16 cellular contexts compared by ENCODE assay signal in the genomic region with DNA sequence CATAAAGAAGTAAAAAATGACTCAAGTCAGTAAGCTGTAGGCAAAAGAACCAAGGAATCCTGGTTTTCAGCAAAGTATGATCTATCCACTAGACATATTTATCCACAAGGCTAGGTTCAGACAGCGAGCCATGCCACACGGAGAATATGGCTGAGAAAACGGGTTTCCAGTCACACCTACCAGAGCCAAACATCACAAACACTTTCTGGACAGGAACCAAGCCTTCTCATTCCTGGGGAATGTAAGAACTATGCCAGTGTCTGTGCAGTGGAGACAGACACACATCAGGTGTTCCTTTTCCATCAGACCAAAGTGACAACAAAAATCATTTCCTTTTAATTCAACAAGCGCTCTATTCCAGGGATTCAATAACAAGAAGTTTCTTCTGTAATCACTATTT. TPM values are rescaled to one million over a fixed set of nuclear protein-coding genes. Genes with fewer than 3 reads are reported as not detected.
A peak's percentile ranks its signal among the peaks of the same experiment; 100 is the strongest.
DNase-seq lines count a peak whose midpoint lies in the region; ATAC-seq, FAIRE-seq and TF ChIP-seq lines count a peak whose summit lies in the region.
"Had no signal": no experiment of that assay in that cellular context is flagged by ENCODE, and none has a peak within 500 bp of the region (broad histone marks: within the 10 kb centered on the region; RNA-seq: fewer than 3 reads in every experiment).

No MANE protein-coding gene starts in this region.

- H3K27ac ChIP-seq in left lung: peak overlapping the region in 1 of 2 donors; percentile 16

- peak; percentile 37 for ATAC-seq in left lung
- no peak for ATAC-seq in GM19455 (IDR thresholded peaks at IDR 0.05; ENCODE audit: unreplicated experiment)
- ATAC-seq in natural killer cell treated with Interleukin-12 subunit alpha and Interleukin-12 subunit beta and Interleukin-15 and Interleukin-18, amount 100 ng/mL, for 72 hours: no peak
- ATAC-seq: GM12878 had no signal

- no peaks in the 10 kb centered on the region for H3K9me3 Mint-ChIP-seq in natural killer cell treated with Interleukin-12 subunit alpha and Interleukin-12 subunit beta and Interleukin-15 and Interleukin-18, amount 100 ng/mL, for 72 hours
- H3K9me3 Mint-ChIP-seq: naive B cell, type B pancreatic cell had no signal

- no peak overlapping the region for H3K4me3 Mint-ChIP-seq in natural killer cell treated with Interleukin-12 subunit alpha and Interleukin-12 subunit beta and Interleukin-15 and Interleukin-18, amount 100 ng/mL, for 72 hours
- H3K4me3 Mint-ChIP-seq: naive B cell, type B pancreatic cell had no signal

- FAIRE-seq in RCC 7860 (lab: Jason Lieb, UNC): no peak
- FAIRE-seq: GM12878 had no signal

- H3K4me3 ChIP-seq in LNCaP clone FGC (ENCODE audit: low read depth, low read length): no peak overlapping the region
- H3K4me3 ChIP-seq in cardiac fibroblast (replicated peaks in 1 of 2; ENCODE audit: low read depth in 2 of 2, low read length in 2 of 2): no peak overlapping the region
- H3K4me3 ChIP-seq in left lung: no peak overlapping the region
- H3K4me3 ChIP-seq: GM12878 had no signal

- no peak overlapping the region for H3K27ac Mint-ChIP-seq in natural killer cell treated with Interleukin-12 subunit alpha and Interleukin-12 subunit beta and Interleukin-15 and Interleukin-18, amount 100 ng/mL, for 72 hours
- H3K27ac Mint-ChIP-seq: type B pancreatic cell had no signal

- no peak for TF ChIP-seq CTCF in LNCaP clone FGC (IDR thresholded peaks at IDR 0.05; ENCODE audit: control insufficient read depth, extremely low read depth, insufficient read depth)
- no peak for TF ChIP-seq CTCF in cardiac fibroblast (IDR thresholded peaks at IDR 0.05; ENCODE audit: low read depth, low read length)
- TF ChIP-seq CTCF in left lung (IDR thresholded peaks at IDR 0.05): no peak

- H3K9me3 ChIP-seq in left lung: no peaks in the 10 kb centered on the region

- peaks cover 0 to 100% of the 10 kb centered on the region in 2 donors for H3K36me3 ChIP-seq in left lung

- H3K4me1 ChIP-seq in left lung: no peaks in the 10 kb centered on the region

- no peaks in the 10 kb centered on the region for H3K27me3 ChIP-seq in left lung

- peaks cover 7 to 15% of the 10 kb centered on the region in 2 donors for H3K4me1 Mint-ChIP-seq in natural killer cell treated with Interleukin-12 subunit alpha and Interleukin-12 subunit beta and Interleukin-15 and Interleukin-18, amount 100 ng/mL, for 72 hours (ENCODE audit: low read depth in 2 of 2)
- H3K4me1 Mint-ChIP-seq: naive B cell had no signal

- H3K36me3 Mint-ChIP-seq in natural killer cell treated with Interleukin-12 subunit alpha and Interleukin-12 subunit beta and Interleukin-15 and Interleukin-18, amount 100 ng/mL, for 72 hours: peaks cover 57% of the 10 kb centered on the region

- DNase-seq in A172 (ENCODE audit: low spot score) (peak; percentile 81), LNCaP clone FGC (ENCODE audit: low read depth) (peak; percentile 21), cardiac fibroblast (ENCODE audit: low read depth in 2 of 2) (peak; percentile 77 to 90), left lung (no peak), RCC 7860 (ENCODE audit: low spot score) (no peak)
- DNase-seq in natural killer cell treated with Interleukin-12 subunit alpha and Interleukin-12 subunit beta and Interleukin-15 and Interleukin-18, amount 100 ng/mL, for 72 hours (ENCODE audit: low spot score): no peak
- no peak for DNase-seq in activated effector memory CD4-positive, alpha-beta T cell treated with anti-CD3 and anti-CD28 coated beads, Interleukin-2, amount 50 U/mL, for 16 hours
- DNase-seq: activated T-cell treated with anti-CD3 and anti-CD28 coated beads for 4 hours, anterior cingulate cortex, DMS153, naive B cell, NCI-H1105, NCI-H524 had no signal

- intact Hi-C loops in left lung (cut with DNase I): no loop called here

- no peaks in the 10 kb centered on the region for H3K27me3 Mint-ChIP-seq in natural killer cell treated with Interleukin-12 subunit alpha and Interleukin-12 subunit beta and Interleukin-15 and Interleukin-18, amount 100 ng/mL, for 72 hours
- H3K27me3 Mint-ChIP-seq: naive B cell, type B pancreatic cell had no signal

RNA-seq across cellular contexts. Expression of a gene that starts 41.1 kb away (rescaled TPM):
- 15.9 and 25.9 TPM in 2 replicates for total RNA-seq in A172 (2014; rRNA removed; shearing (Covaris generic))
- total RNA-seq in left lung: 10 to 100 TPM; 34.3 to 42.6 TPM
- 10 to 100 TPM; 57.3 to 62.4 TPM for total RNA-seq in natural killer cell treated with Interleukin-12 subunit alpha and Interleukin-12 subunit beta and Interleukin-15 and Interleukin-18, amount 100 ng/mL, for 72 hours

RNA-seq across cellular contexts. Expression of a gene that starts 41.2 kb away (rescaled TPM):
- 9.5 and 18.6 TPM in 2 replicates for total RNA-seq in A172 (2014; rRNA removed; shearing (Covaris generic))
- total RNA-seq in left lung: 10 to 100 TPM; 48.9 to 50.3 TPM
- total RNA-seq in natural killer cell treated with Interleukin-12 subunit alpha and Interleukin-12 subunit beta and Interleukin-15 and Interleukin-18, amount 100 ng/mL, for 72 hours: 10 to 100 TPM; 45.2 to 55.8 TPM

RNA-seq across cellular contexts. Expression of a gene that starts 59.8 kb away (rescaled TPM):
- 5.7 and 5.8 TPM in 2 replicates for total RNA-seq in A172 (2014; rRNA removed; shearing (Covaris generic))
- total RNA-seq in left lung: 100 to 1,000 TPM in 1 of 2 donors, 10 to 100 TPM in 1; 69.2 to 154 TPM
- total RNA-seq in natural killer cell treated with Interleukin-12 subunit alpha and Interleukin-12 subunit beta and Interleukin-15 and Interleukin-18, amount 100 ng/mL, for 72 hours: under 1 TPM; 0.55 to 0.73 TPM

Comparison
In these comparisons a context has a peak if more than half of its experiments do, and no peak if none do; other contexts are left out.
1. DNase-seq: peak in A172 (single experiment), LNCaP clone FGC (single experiment) and cardiac fibroblast (2 of 2); none in left lung (0 of 2), natural killer cell treated with Interleukin-12 subunit alpha and Interleukin-12 subunit beta and Interleukin-15 and Interleukin-18, amount 100 ng/mL, for 72 hours (single experiment), RCC 7860 (single experiment) and activated effector memory CD4-positive, alpha-beta T cell treated with anti-CD3 and anti-CD28 coated beads, Interleukin-2, amount 50 U/mL, for 16 hours (single experiment).
2. RNA of a gene that starts 59.8 kb away (total RNA-seq): 69.2 to 154 TPM in left lung; 5.7 to 5.8 TPM in A172 and 0.55 to 0.73 TPM in natural killer cell treated with Interleukin-12 subunit alpha and Interleukin-12 subunit beta and Interleukin-15 and Interleukin-18, amount 100 ng/mL, for 72 hours; every median in the first group is over 10 times any median in the second.